ENCODE assay signal across 1 cellular context in genomic region chr17:50916026-50916707, GRCh38.
TF ChIP-seq lines count a peak whose summit lies in the region.

No MANE protein-coding gene starts in this region.

TF ChIP-seq in K562, 482 proteins besides CTCF, POLR2A, EP300 and RAD21 (continued from another document and continues in another):
- TF ChIP-seq ZBTB11 (CRISPR knock-in tag; IDR thresholded peaks at IDR 0.05) (no peak), CXXC5 (CRISPR knock-in tag; IDR thresholded peaks at IDR 0.05) (no peak), HDAC2 (IDR thresholded peaks at IDR 0.05) (peak; percentile 86; the same call in 1 of the 2 replicates), ZMIZ1 (IDR thresholded peaks at IDR 0.05; ENCODE audit: low read depth in 2 of 2, low read length in 2 of 2) (no peak), ZNF644 (tag; IDR thresholded peaks at IDR 0.05; ENCODE audit: low read depth) (no peak), ZNF512 (tag; IDR thresholded peaks at IDR 0.05) (no peak), POLR2AphosphoS2 (IDR thresholded peaks at IDR 0.05; ENCODE audit: low read length) (no peak), DIDO1 (tag; IDR thresholded peaks at IDR 0.05; ENCODE audit: low read depth) (no peak), CEBPB (tag; IDR thresholded peaks at IDR 0.05) (no peak), ZNF444 (CRISPR knock-in tag; IDR thresholded peaks at IDR 0.05) (no peak), MBD2 (IDR thresholded peaks at IDR 0.05; ENCODE audit: borderline replicate concordance, low read depth) (no peak), RBBP5 (IDR thresholded peaks at IDR 0.05; ENCODE audit: borderline replicate concordance, insufficient read depth, low read length, poor library complexity, severe bottlenecking) (no peak), NUFIP1 (IDR thresholded peaks at IDR 0.05; ENCODE audit: partially characterized antibody) (no peak), PTRF (tag; IDR thresholded peaks at IDR 0.05) (no peak), SMARCA5 (IDR thresholded peaks at IDR 0.05) (peak; percentile 89), ZNF121 (CRISPR knock-in tag; conservative IDR thresholded peaks at IDR 0.05) (peak; percentile 99), ZNF740 (CRISPR knock-in tag; IDR thresholded peaks at IDR 0.05) (no peak), ZNF740 (tag; IDR thresholded peaks at IDR 0.05) (no peak), CCNT2 (IDR thresholded peaks at IDR 0.05; ENCODE audit: borderline replicate concordance, extremely low read depth, insufficient read length, low read depth, low read length) (no peak), ZNF263 (CRISPR knock-in tag; IDR thresholded peaks at IDR 0.05; ENCODE audit: borderline replicate concordance) (no peak), ZNF3 (CRISPR knock-in tag; IDR thresholded peaks at IDR 0.05) (no peak), KDM5B (IDR thresholded peaks at IDR 0.05; ENCODE audit: insufficient replicate concordance, low read depth, low read length) (no peak), HMG20B (CRISPR knock-in tag; IDR thresholded peaks at IDR 0.05) (no peak), ZNF407 (IDR thresholded peaks at IDR 0.05; ENCODE audit: low read depth) (no peak), BDP1 (IDR thresholded peaks at IDR 0.05; ENCODE audit: insufficient read depth, insufficient read length) (no peak), BCOR (IDR thresholded peaks at IDR 0.05) (peak; percentile 97), C11orf30 (IDR thresholded peaks at IDR 0.05; ENCODE audit: low read depth) (no peak), ZNF764 (CRISPR knock-in tag; IDR thresholded peaks at IDR 0.05; ENCODE audit: low read depth) (no peak), ZZZ3 (IDR thresholded peaks at IDR 0.05) (no peak), VEZF1 (CRISPR knock-in tag; IDR thresholded peaks at IDR 0.05) (no peak), ZNF583 (CRISPR knock-in tag; IDR thresholded peaks at IDR 0.05) (no peak), PTBP1 (IDR thresholded peaks at IDR 0.05; ENCODE audit: low read depth, low read length) (0 out of 2 replicates have a peak, but pooled peaks have one; percentile 53), TBL1XR1 (IDR thresholded peaks at IDR 0.05; ENCODE audit: low read length in 2 of 2) (no peak), POLR3A (IDR thresholded peaks at IDR 0.05; ENCODE audit: borderline replicate concordance, extremely low read depth, insufficient read depth, insufficient read length) (no peak), RBM39 (optimal IDR thresholded peaks at IDR 0.05; ENCODE audit: low read depth, low read length) (no peak), STAT5B (CRISPR knock-in tag; IDR thresholded peaks at IDR 0.05) (no peak), NCOA4 (IDR thresholded peaks at IDR 0.05; ENCODE audit: partially characterized antibody) (peak; percentile 16), SRSF9 (IDR thresholded peaks at IDR 0.05; ENCODE audit: borderline replicate concordance, low read depth, low read length) (no peak), ZNF511 (CRISPR knock-in tag; IDR thresholded peaks at IDR 0.05) (no peak), ZNF217 (CRISPR knock-in tag; IDR thresholded peaks at IDR 0.05) (no peak), ZFP30 (CRISPR knock-in tag; IDR thresholded peaks at IDR 0.05; ENCODE audit: borderline replicate concordance) (no peak), PCBP1 (IDR thresholded peaks at IDR 0.05; ENCODE audit: low read depth, low read length, poor library complexity, severe bottlenecking) (no peak), TFAM (CRISPR knock-in tag; conservative IDR thresholded peaks at IDR 0.05) (no peak), FOXK2 (conservative IDR thresholded peaks at IDR 0.05 in 1 of 2, IDR thresholded peaks at IDR 0.05 in 1 of 2; ENCODE audit: low read depth in 2 of 2) (no peak), THAP7 (CRISPR knock-in tag; IDR thresholded peaks at IDR 0.05) (no peak), HCFC1 (IDR thresholded peaks at IDR 0.05; ENCODE audit: low read depth, low read length) (no peak)
